ENCODE assay signal across 8 cellular contexts in the genomic region with DNA sequence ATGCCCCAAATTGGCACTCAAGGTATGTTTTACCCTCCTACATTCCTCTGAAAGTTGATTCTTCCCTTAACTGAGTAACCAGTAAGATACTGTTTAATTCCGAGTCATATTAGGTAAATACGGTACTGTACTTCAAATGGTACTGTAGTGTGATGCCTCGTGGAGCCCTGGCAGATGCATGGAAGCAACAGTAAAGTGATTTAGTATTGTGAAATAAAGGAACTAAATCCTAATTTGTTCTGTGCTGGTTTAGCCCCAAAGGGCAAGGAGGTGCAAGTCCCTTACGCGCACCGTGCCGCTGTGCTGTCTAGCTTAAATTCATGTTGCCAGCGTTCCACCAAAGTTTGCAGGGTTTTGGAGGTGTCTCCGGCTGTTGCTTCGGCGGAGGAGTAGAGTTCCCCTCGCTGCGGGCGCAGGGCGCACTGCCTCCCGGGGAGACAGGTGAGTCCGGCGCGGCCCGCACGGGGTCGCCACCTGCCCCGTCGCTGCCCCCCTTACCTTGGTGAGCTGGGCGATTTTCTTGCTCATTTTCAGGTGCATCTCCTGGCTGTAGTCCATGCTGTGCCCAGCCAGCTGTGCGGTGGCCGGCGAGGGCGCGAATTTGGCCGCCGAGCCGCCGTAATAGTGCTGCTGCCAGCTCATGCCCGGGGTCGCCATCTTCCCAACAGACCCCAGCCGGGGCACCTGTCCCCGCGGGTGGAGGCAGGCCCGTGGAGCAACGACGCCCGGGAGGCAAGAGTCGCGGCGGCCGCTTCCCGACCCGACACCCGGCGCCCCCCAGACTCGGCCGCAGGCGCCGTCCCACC.
DNase-seq lines count a peak whose midpoint lies in the region; ATAC-seq and TF ChIP-seq lines count a peak whose summit lies in the region.

No MANE protein-coding gene starts in this region.

- no peak overlapping the region for H3K27ac ChIP-seq in mucosa of rectum (ENCODE audit: low read depth in 2 of 2, low read length in 2 of 2)

- TF ChIP-seq CTCF in GM13976 (IDR thresholded peaks at IDR 0.05; ENCODE audit: borderline replicate concordance, control extremely low read depth, extremely low read depth, insufficient read depth, missing control alignments): no peak

- DNase-seq in GM13976 (ENCODE audit: low spot score): peak; percentile 36
- peak; percentile 70 for DNase-seq in NCI-H2171 treated with DMSO at 0.1 percent for 48 hours (lab: John Stamatoyannopoulos, UW)
- peak; percentile 79 for DNase-seq in activated CD8-positive, alpha-beta memory T cell treated with anti-CD3 and anti-CD28 coated beads for 24 hours
- peak; percentile 51 for DNase-seq in stimulated activated naive CD8-positive, alpha-beta T cell treated with anti-CD3 and anti-CD28 coated beads, Interleukin-15, Interleukin-2, amounts not matched to agents 100 U/mL and 50 U/mL, for 24 hours

- peak; percentile 40 for ATAC-seq in HG02678 (IDR thresholded peaks at IDR 0.05; ENCODE audit: unreplicated experiment)
- ATAC-seq in stimulated activated naive CD8-positive, alpha-beta T cell treated with anti-CD3 and anti-CD28 coated beads, Interleukin-15, Interleukin-2, amounts not matched to agents 100 U/mL and 50 U/mL, for 24 hours: peak; percentile 42
- ATAC-seq in GM18870 (IDR thresholded peaks at IDR 0.05; ENCODE audit: unreplicated experiment): no peak

- H3K9me3 ChIP-seq in endocrine pancreas (ENCODE audit: control insufficient read depth, low read length) (no peaks in the 10 kb centered on the region), mucosa of rectum (ENCODE audit: control insufficient read depth in 2 of 2, low read length in 2 of 2) (no peaks in the 10 kb centered on the region)

- H3K4me1 ChIP-seq in endocrine pancreas (ENCODE audit: control insufficient read depth, insufficient read depth, low read length) (peaks cover 4% of the 10 kb centered on the region), mucosa of rectum (ENCODE audit: control insufficient read depth in 2 of 2, insufficient read depth in 2 of 2, low read length in 2 of 2) (peaks cover 3 to 5% of the 10 kb centered on the region in 2 donors)

- H3K27me3 ChIP-seq in endocrine pancreas (ENCODE audit: control insufficient read depth, insufficient read depth, low read length) (no peaks in the 10 kb centered on the region), mucosa of rectum (ENCODE audit: control insufficient read depth in 2 of 2, insufficient read depth in 2 of 2, low read length in 2 of 2) (peaks cover 4 to 9% of the 10 kb centered on the region in 2 donors)

- no peaks in the 10 kb centered on the region for H3K36me3 ChIP-seq in endocrine pancreas (ENCODE audit: control insufficient read depth, insufficient read depth, low read length)
- no peaks in the 10 kb centered on the region for H3K36me3 ChIP-seq in mucosa of rectum (ENCODE audit: control insufficient read depth in 2 of 2, insufficient read depth in 2 of 2, low read length in 2 of 2)

- H3K4me3 ChIP-seq in endocrine pancreas (ENCODE audit: control insufficient read depth, insufficient read depth, low read length) (peak overlapping the region; percentile 64), mucosa of rectum (ENCODE audit: low read length in 2 of 2) (peak overlapping the region; percentile 60 to 66)

- in situ Hi-C loops in GM13976 (cut with MboI; ENCODE audit: low sequenced_read_pairs, unreplicated experiment): no loop called here

- H3K9ac ChIP-seq in endocrine pancreas (ENCODE audit: control insufficient read depth, insufficient read depth, low read length) (peak overlapping the region; percentile 60), mucosa of rectum (ENCODE audit: low read depth in 1 of 2, low read length in 2 of 2) (peak overlapping the region in 1 of 2 donors; percentile 52)
